Comparison of ENCODE assay signal across 9 cellular contexts in genomic region chr9:37074790-37075189, GRCh38. TPM values are rescaled to one million over a fixed set of nuclear protein-coding genes. Genes with fewer than 3 reads are reported as not detected.
A peak's percentile ranks its signal among the peaks of the same experiment; 100 is the strongest.
DNase-seq lines count a peak whose midpoint lies in the region; ATAC-seq, FAIRE-seq and TF ChIP-seq lines count a peak whose summit lies in the region.
"Not testable (repeated sequence)": the region's sequence is repeated elsewhere in the genome, so short reads cannot be mapped to it uniquely, and the experiment has no call there.
"Had no signal": no experiment of that assay in that cellular context is flagged by ENCODE, and none has a peak within 500 bp of the region (broad histone marks: within the 10 kb centered on the region; RNA-seq: fewer than 3 reads in every experiment).

No MANE protein-coding gene starts in this region.

- ATAC-seq in GM19043 (IDR thresholded peaks at IDR 0.05; ENCODE audit: low read depth, unreplicated experiment) (peak; percentile 44), GM21423 (IDR thresholded peaks at IDR 0.05; ENCODE audit: unreplicated experiment) (peak; percentile 30), HG03064 (IDR thresholded peaks at IDR 0.05; ENCODE audit: low read depth, unreplicated experiment) (peak; percentile 57)

- H2BK20ac ChIP-seq in H1 (ENCODE audit: low read length): not testable (repeated sequence)

- POLR2A ChIA-PET in H1 (lab: Charles Lee; ENCODE audit: partially characterized antibody): not testable (repeated sequence)

- H4K91ac ChIP-seq in H1 (replicated peaks; ENCODE audit: insufficient read length, low read length): not testable (repeated sequence)

- H3K36me3 ChIP-seq in Karpas-422 (ENCODE audit: insufficient read depth, low read length); SU-DHL-6 (ENCODE audit: low read length); H1 (ENCODE audit: control insufficient read depth in 2 of 4, insufficient read depth in 4 of 4, low read length in 3 of 4): not testable (repeated sequence)

- H4K20me1 ChIP-seq in Karpas-422 (ENCODE audit: insufficient read depth, low read depth, low read length); SU-DHL-6 (ENCODE audit: low read depth, low read length); H1 (replicated peaks in 1 of 2; ENCODE audit: control insufficient read depth in 1 of 2, insufficient read depth in 2 of 2, low read length in 2 of 2): not testable (repeated sequence)

- CTCF ChIA-PET in H1 (lab: Charles Lee; ENCODE audit: partially characterized antibody): not testable (repeated sequence)

- FAIRE-seq in H1 (lab: Jason Lieb, UNC): peak; percentile 7

- H2AFZ ChIP-seq in Karpas-422 (ENCODE audit: low read length): peak overlapping the region; percentile 65; the same call in 1 of the 2 replicates
- not testable (repeated sequence) for H2AFZ ChIP-seq in SU-DHL-6 (ENCODE audit: low read depth, low read length, severe bottlenecking); H1 (ENCODE audit: low read length)

- not testable (repeated sequence) for TF ChIP-seq EP300 in H1 (IDR thresholded peaks at IDR 0.05; ENCODE audit: borderline replicate concordance in 1 of 2, low read depth in 2 of 2, low read length in 2 of 2)

- TF ChIP-seq POLR2A in H1 (IDR thresholded peaks at IDR 0.05; ENCODE audit: control extremely low read depth in 1 of 2, low read depth in 2 of 2, low read length in 2 of 2): not testable (repeated sequence)

- H3K56ac ChIP-seq in H1 (replicated peaks; ENCODE audit: insufficient read length, low read depth, low read length): not testable (repeated sequence)

- H3K79me2 ChIP-seq in Karpas-422 (ENCODE audit: low read length); SU-DHL-6 (ENCODE audit: insufficient read depth, low read length); H1 (ENCODE audit: control insufficient read depth in 1 of 2, insufficient read depth in 2 of 2, low read length in 2 of 2): not testable (repeated sequence)

- peaks cover 49% of the 10 kb centered on the region for H3F3A ChIP-seq in SU-DHL-6 (ENCODE audit: insufficient read depth)

- not testable (repeated sequence) for H3K79me1 ChIP-seq in H1 (ENCODE audit: low read depth, low read length)

- not testable (repeated sequence) for H3K23ac ChIP-seq in H1 (ENCODE audit: insufficient read length)

- not testable (repeated sequence) for H2BK120ac ChIP-seq in H1 (replicated peaks; ENCODE audit: low read depth, low read length)

- not testable (repeated sequence) for H2BK5ac ChIP-seq in H1 (ENCODE audit: low read depth, low read length)

- peak overlapping the region; percentile 95 for H3K27ac ChIP-seq in Karpas-422 (ENCODE audit: low read length)
- H3K27ac ChIP-seq in SU-DHL-6 (ENCODE audit: low read depth, low read length): peak overlapping the region; percentile 93
- H3K27ac ChIP-seq in H1 (ENCODE audit: low read depth, low read length): not testable (repeated sequence)

- peaks cover 51% of the 10 kb centered on the region for H3K4me1 ChIP-seq in Karpas-422 (ENCODE audit: low read length)
- H3K4me1 ChIP-seq in H1 (replicated peaks in 1 of 4; ENCODE audit: control insufficient read depth in 3 of 4, insufficient read depth in 4 of 4, low read length in 3 of 4): not testable (repeated sequence)

- H3K27me3 ChIP-seq in Karpas-422 (ENCODE audit: low read length); SU-DHL-6 (ENCODE audit: low read length): not testable (repeated sequence)
- H3K27me3 ChIP-seq in H1 (replicated peaks in 1 of 4; ENCODE audit: control insufficient read depth in 3 of 4, extremely low read depth in 1 of 4, insufficient read depth in 3 of 4, low read length in 3 of 4): peaks cover 2 to 10% (median 9%) of the 10 kb centered on the region in 4 experiments; a peak in 6 of 7 replicates

- not testable (repeated sequence) for H2BK15ac ChIP-seq in H1 (ENCODE audit: low read length)

- not testable (repeated sequence) for H2BK12ac ChIP-seq in H1 (ENCODE audit: low read depth, low read length)

- not testable (repeated sequence) for H2AK5ac ChIP-seq in H1 (ENCODE audit: low read depth, low read length)

- H3K4ac ChIP-seq in H1 (replicated peaks; ENCODE audit: insufficient read length, low read depth, low read length): not testable (repeated sequence)

- H3K9ac ChIP-seq in Karpas-422 (ENCODE audit: low read length) (peak overlapping the region; percentile 71), SU-DHL-6 (ENCODE audit: low read length) (peak overlapping the region; percentile 63)
- H3K9ac ChIP-seq in H1 (replicated peaks in 1 of 4; ENCODE audit: extremely low read depth in 1 of 4, low read depth in 3 of 4, low read length in 3 of 4): not testable (repeated sequence)

- H3K18ac ChIP-seq in H1 (ENCODE audit: extremely low read depth, low read length): not testable (repeated sequence)

- not testable (repeated sequence) for H4K8ac ChIP-seq in H1 (ENCODE audit: extremely low read depth, insufficient read depth, low read length)

- H3K4me2 ChIP-seq in Karpas-422 (ENCODE audit: low read depth, low read length, poor library complexity, severe bottlenecking): peak overlapping the region; percentile 49
- peak overlapping the region; percentile 91 for H3K4me2 ChIP-seq in SU-DHL-6 (ENCODE audit: low read depth, low read length, poor library complexity, severe bottlenecking)
- H3K4me2 ChIP-seq in H1 (ENCODE audit: insufficient read depth in 1 of 2, low read depth in 2 of 2, low read length in 2 of 2): not testable (repeated sequence)

- H4K5ac ChIP-seq in H1 (ENCODE audit: insufficient read length, low read depth, low read length): not testable (repeated sequence)

- not testable (repeated sequence) for H3K9me3 ChIP-seq in Karpas-422 (ENCODE audit: low read length); SU-DHL-6 (ENCODE audit: insufficient read depth, low read length); H1 (ENCODE audit: insufficient read depth in 2 of 2, low read depth in 1 of 2, low read length in 1 of 2)

- not testable (repeated sequence) for H3K9me2 ChIP-seq in Karpas-422 (replicated peaks; ENCODE audit: insufficient read depth, low read length); SU-DHL-6 (replicated peaks; ENCODE audit: insufficient read depth, low read length)

- H3K4me3 ChIP-seq in GM12865 (ENCODE audit: low read depth, low read length); SU-DHL-6 (ENCODE audit: insufficient read depth, low read length, poor library complexity, severe bottlenecking); H1 (ENCODE audit: extremely low read depth in 1 of 4, insufficient read depth in 2 of 4, low read depth in 3 of 4, low read length in 4 of 4): not testable (repeated sequence)
- peak overlapping the region; percentile 57 for H3K4me3 ChIP-seq in Karpas-422 (ENCODE audit: low read length)

- H3K14ac ChIP-seq in H1 (ENCODE audit: insufficient read length): not testable (repeated sequence)

- TF ChIP-seq RAD21 in H1 (IDR thresholded peaks at IDR 0.05 in 1 of 2, conservative IDR thresholded peaks at IDR 0.05 in 1 of 2; ENCODE audit: low read depth in 2 of 2, low read length in 2 of 2): not testable (repeated sequence)

- peak; percentile 44 for DNase-seq in GM12865 (ENCODE audit: low read depth)
- DNase-seq in Karpas-422: peak; percentile 72
- DNase-seq in H1 (ENCODE audit: low read depth in 1 of 2, low spot score in 2 of 2): not testable (repeated sequence)

- not testable (repeated sequence) for TF ChIP-seq CTCF in GM12865 (IDR thresholded peaks at IDR 0.05; ENCODE audit: insufficient read depth, low read depth, low read length, missing control alignments); SU-DHL-6 (IDR thresholded peaks at IDR 0.05; ENCODE audit: insufficient read depth, low read length, poor library complexity, severe bottlenecking); H1 (IDR thresholded peaks at IDR 0.05; ENCODE audit: control extremely low read depth in 1 of 3, insufficient read depth in 1 of 3, low read depth in 1 of 3, low read length in 3 of 3)

- H3K23me2 ChIP-seq in H1 (ENCODE audit: low read depth, low read length): not testable (repeated sequence)

- 89% methylated on average over 4 of the region's 4 CpGs; no CpG with 5 or more reads in 1 of the 2 experiments for WGBS in H1 (ENCODE audit: extremely low coverage in 1 of 2, insufficient coverage in 1 of 2, insufficient read length in 1 of 2, insufficient replicate concordance in 2 of 2, low coverage in 1 of 2, low lambda C conversion rate in 2 of 2, missing lambda C conversion rate in 1 of 2), 2 experiments

RNA-seq across cellular contexts. Expression of gene PAX5, which starts 40.7 kb away (rescaled TPM):
- total RNA-seq in Karpas-422 (2014; rRNA removed; shearing (Covaris generic); ENCODE audit: low replicate concordance): 88.9 and 93.3 TPM in 2 replicates
- total RNA-seq in H1 (2021; fragmentation: NEBNext Ultra II Directional; extraction: Animal tissue kit (Norgen Biotek cat#: 25700)): 0.13 and 0.43 TPM in 2 replicates
- 0.29 and 0.44 TPM in 2 replicates for polyA plus RNA-seq in H1 (2011; rRNA removed)
- 0.09 TPM for polyA plus RNA-seq in H1 (2011; cell fraction: cytosol; rRNA removed)
- 0.14 TPM for polyA plus RNA-seq in H1 (2011; cell fraction: nucleus; rRNA removed)
- polyA plus RNA-seq in H1 (2012, experiment 1 of 2): 0.14 to 0.19 TPM (median 0.18 TPM) in 4 replicates
- polyA plus RNA-seq in H1 (2012, experiment 2 of 2): 0.07 TPM
- polyA plus RNA-seq in H1 (2013, experiment 1 of 2): 0.14 TPM
- 0.18 TPM for polyA plus RNA-seq in H1 (2013, experiment 2 of 2)
- polyA minus RNA-seq in H1 (2011; rRNA and poly(A)+ RNA removed): 0.09 and 0.27 TPM in 2 replicates
- polyA minus RNA-seq in H1 (2011; cell fraction: cytosol; rRNA and poly(A)+ RNA removed): not detected
- polyA minus RNA-seq in H1 (2011; cell fraction: nucleus; rRNA and poly(A)+ RNA removed): 0.90 TPM
- total RNA-seq: NCI-H460, RPMI7951 had no signal

RNA-seq across cellular contexts. Expression of gene ZCCHC7, which starts 45.6 kb away (rescaled TPM):
- total RNA-seq in Karpas-422 (2014; rRNA removed; shearing (Covaris generic); ENCODE audit: low replicate concordance): 58.4 and 85.1 TPM in 2 replicates
- 27.5 and 28.5 TPM in 2 replicates for total RNA-seq in H1 (2021; fragmentation: NEBNext Ultra II Directional; extraction: Animal tissue kit (Norgen Biotek cat#: 25700))
- polyA plus RNA-seq in H1 (2011; rRNA removed): 9.4 and 12.2 TPM in 2 replicates
- polyA plus RNA-seq in H1 (2011; cell fraction: cytosol; rRNA removed): 10.7 TPM
- polyA plus RNA-seq in H1 (2011; cell fraction: nucleus; rRNA removed): 37.4 TPM
- 13.8 to 21.5 TPM (median 15.5 TPM) in 4 replicates for polyA plus RNA-seq in H1 (2012, experiment 1 of 2)
- 0.94 TPM for polyA plus RNA-seq in H1 (2012, experiment 2 of 2)
- polyA plus RNA-seq in H1 (2013, experiment 1 of 2): 52.4 TPM
- 48.4 TPM for polyA plus RNA-seq in H1 (2013, experiment 2 of 2)
- 66.1 and 71.8 TPM in 2 replicates for polyA minus RNA-seq in H1 (2011; rRNA and poly(A)+ RNA removed)
- 22.2 TPM for polyA minus RNA-seq in H1 (2011; cell fraction: cytosol; rRNA and poly(A)+ RNA removed)
- polyA minus RNA-seq in H1 (2011; cell fraction: nucleus; rRNA and poly(A)+ RNA removed): 84.4 TPM

Comparison
In these comparisons a context has a peak if more than half of its experiments do, and no peak if none do; other contexts are left out.
1. RNA of gene PAX5, which starts 40.7 kb away (total RNA-seq): 88.9 to 93.3 TPM in Karpas-422; 0.13 to 0.43 TPM in H1; every median in the first group is over 10 times any median in the second.
2. Peak in every context shown above with its lines, with median percentiles within 50 percentile points of each other: ATAC-seq.